1 cellular context compared by ENCODE assay signal in the genomic region with DNA sequence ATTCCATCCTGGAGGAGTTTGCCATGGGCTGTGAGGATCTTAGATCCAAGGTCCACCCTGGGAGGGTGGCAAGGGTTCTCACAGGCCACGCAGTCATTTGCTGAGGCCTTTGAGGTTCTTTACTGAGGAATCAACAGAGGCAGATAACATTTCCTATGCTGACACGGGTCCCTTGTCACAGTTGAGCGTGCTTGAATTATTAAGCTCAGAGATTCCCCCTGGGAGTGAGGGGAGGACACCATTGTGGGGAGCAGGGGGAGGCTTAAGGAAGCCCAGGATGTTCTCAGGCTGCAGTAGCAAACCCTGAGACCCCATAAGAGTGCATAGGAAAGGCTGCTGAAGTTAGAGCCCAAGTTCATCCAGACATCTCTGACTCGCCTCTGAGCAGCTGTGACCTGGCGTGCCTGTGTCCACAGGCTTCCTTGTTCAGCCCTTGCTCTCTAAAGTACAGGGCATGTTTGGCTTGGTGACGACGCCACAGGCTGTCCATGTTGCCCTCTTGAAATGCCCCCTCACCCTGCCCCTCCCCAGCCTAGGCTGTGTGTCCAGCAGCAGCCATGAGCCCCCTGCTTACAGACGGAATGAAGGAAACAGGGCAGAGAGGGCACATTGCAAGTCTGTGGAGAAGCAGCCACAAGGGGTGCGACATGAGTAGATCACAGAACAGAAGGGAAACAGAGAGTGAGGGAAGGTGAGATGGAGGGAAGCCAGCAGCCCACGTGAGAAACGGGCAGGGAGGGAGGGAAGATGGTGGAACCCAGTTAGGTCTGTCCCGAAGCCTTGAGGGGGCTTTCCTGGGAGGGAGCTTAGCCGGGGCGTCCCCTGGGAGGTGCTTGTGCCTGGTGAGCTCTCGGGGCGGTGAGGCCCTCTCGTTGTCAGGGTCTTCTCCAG.
TF ChIP-seq lines count a peak whose summit lies in the region.

No MANE protein-coding gene starts in this region.

TF ChIP-seq in HepG2, 621 proteins besides CTCF, POLR2A, EP300 and RAD21 (continued from another document):
- TF ChIP-seq, protein P1, sequence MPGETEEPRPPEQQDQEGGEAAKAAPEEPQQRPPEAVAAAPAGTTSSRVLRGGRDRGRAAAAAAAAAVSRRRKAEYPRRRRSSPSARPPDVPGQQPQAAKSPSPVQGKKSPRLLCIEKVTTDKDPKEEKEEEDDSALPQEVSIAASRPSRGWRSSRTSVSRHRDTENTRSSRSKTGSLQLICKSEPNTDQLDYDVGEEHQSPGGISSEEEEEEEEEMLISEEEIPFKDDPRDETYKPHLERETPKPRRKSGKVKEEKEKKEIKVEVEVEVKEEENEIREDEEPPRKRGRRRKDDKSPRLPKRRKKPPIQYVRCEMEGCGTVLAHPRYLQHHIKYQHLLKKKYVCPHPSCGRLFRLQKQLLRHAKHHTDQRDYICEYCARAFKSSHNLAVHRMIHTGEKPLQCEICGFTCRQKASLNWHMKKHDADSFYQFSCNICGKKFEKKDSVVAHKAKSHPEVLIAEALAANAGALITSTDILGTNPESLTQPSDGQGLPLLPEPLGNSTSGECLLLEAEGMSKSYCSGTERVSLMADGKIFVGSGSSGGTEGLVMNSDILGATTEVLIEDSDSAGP (CRISPR knock-in tag; IDR thresholded peaks at IDR 0.05; ENCODE audit: borderline replicate concordance): 0 out of 2 replicates have a peak, but pooled peaks have one; percentile 19
- no peak for TF ChIP-seq FOSL1 (CRISPR knock-in tag; IDR thresholded peaks at IDR 0.05; ENCODE audit: borderline replicate concordance)
- peak; percentile 46 for TF ChIP-seq RBM22 (optimal IDR thresholded peaks at IDR 0.05; ENCODE audit: low read length)
- no peak for TF ChIP-seq HDAC2 (CRISPR knock-in tag; IDR thresholded peaks at IDR 0.05)
- TF ChIP-seq ZBTB1 (CRISPR knock-in tag; IDR thresholded peaks at IDR 0.05; ENCODE audit: borderline replicate concordance): no peak
- TF ChIP-seq CBX1 (IDR thresholded peaks at IDR 0.05; ENCODE audit: low read depth): no peak
- TF ChIP-seq, protein P2, sequence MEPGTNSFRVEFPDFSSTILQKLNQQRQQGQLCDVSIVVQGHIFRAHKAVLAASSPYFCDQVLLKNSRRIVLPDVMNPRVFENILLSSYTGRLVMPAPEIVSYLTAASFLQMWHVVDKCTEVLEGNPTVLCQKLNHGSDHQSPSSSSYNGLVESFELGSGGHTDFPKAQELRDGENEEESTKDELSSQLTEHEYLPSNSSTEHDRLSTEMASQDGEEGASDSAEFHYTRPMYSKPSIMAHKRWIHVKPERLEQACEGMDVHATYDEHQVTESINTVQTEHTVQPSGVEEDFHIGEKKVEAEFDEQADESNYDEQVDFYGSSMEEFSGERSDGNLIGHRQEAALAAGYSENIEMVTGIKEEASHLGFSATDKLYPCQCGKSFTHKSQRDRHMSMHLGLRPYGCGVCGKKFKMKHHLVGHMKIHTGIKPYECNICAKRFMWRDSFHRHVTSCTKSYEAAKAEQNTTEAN (CRISPR knock-in tag; conservative IDR thresholded peaks at IDR 0.05): no peak
- 0 out of 2 replicates have a peak, but pooled peaks have one; percentile 31 for TF ChIP-seq ATF7-NPFF (CRISPR knock-in tag; IDR thresholded peaks at IDR 0.05; ENCODE audit: low read depth)
